In genomic region chr1:152188673-152189591, GRCh38 we compare ENCODE assay signal across 8 cellular contexts. TPM values are rescaled to one million over a fixed set of nuclear protein-coding genes. Genes with fewer than 3 reads are reported as not detected.
DNase-seq lines count a peak whose midpoint lies in the region; ATAC-seq and TF ChIP-seq lines count a peak whose summit lies in the region.

No MANE protein-coding gene starts in this region.

- H3K27ac Mint-ChIP-seq in activated naive CD4-positive, alpha-beta T cell treated with anti-CD3 and anti-CD28 coated beads for 36 hours = no peak overlapping the region

- H3K27me3 ChIP-seq in HL-60 (ENCODE audit: insufficient read depth, poor library complexity, severe bottlenecking) = peaks cover 2% of the 10 kb centered on the region
- H3K27me3 ChIP-seq in SK-N-SH (ENCODE audit: insufficient read depth) = 0 out of 2 replicates have a peak, but pooled peaks cover 5% of the 10 kb centered on the region

- no peak overlapping the region for H3K27ac ChIP-seq in HL-60 (replicated peaks)
- no peak overlapping the region for H3K27ac ChIP-seq in SK-N-SH (ENCODE audit: low read depth in 2 of 2, low read length in 1 of 2)

- H3K4me1 Mint-ChIP-seq in activated naive CD4-positive, alpha-beta T cell treated with anti-CD3 and anti-CD28 coated beads for 36 hours (ENCODE audit: low read depth) = peaks cover 6% of the 10 kb centered on the region

- peaks cover 3% of the 10 kb centered on the region for H3F3A ChIP-seq in SK-N-SH (replicated peaks; ENCODE audit: insufficient read depth)

- POLR2A ChIA-PET in SK-N-SH (lab: Yijun Ruan, JAX) = no interaction called here

- TF ChIP-seq RAD21 in SK-N-SH (IDR thresholded peaks at IDR 0.05; ENCODE audit: low read length) = no peak

- intact Hi-C loops in activated naive CD4-positive, alpha-beta T cell treated with anti-CD3 and anti-CD28 coated beads for 36 hours (cut with micrococcal nuclease) = loop anchor here (1.0 to 5.0 kb wide), 4 partner anchors 78 to 343 kb away; no protein-coding TSS in a partner anchor
- intact Hi-C loops in Right ventricle myocardium inferior (cut with DNase I) = loop anchor here (1.0 to 10.0 kb wide), 3 partner anchors 252 to 269 kb away; no protein-coding TSS in a partner anchor

- ATAC-seq in Right ventricle myocardium inferior (peak; percentile 80), GM21423 (IDR thresholded peaks at IDR 0.05; ENCODE audit: unreplicated experiment) (no peak)

- no peak overlapping the region for H3K9ac ChIP-seq in SK-N-SH

- H3K9me2 ChIP-seq in SK-N-SH = no peaks in the 10 kb centered on the region

- TF ChIP-seq EP300 in SK-N-SH (IDR thresholded peaks at IDR 0.05; ENCODE audit: borderline replicate concordance in 1 of 2, low read depth in 1 of 2, low read length in 1 of 2) = no peak

- no peaks in the 10 kb centered on the region for H4K20me1 ChIP-seq in SK-N-SH (ENCODE audit: insufficient read depth)

- peak; percentile 78 for TF ChIP-seq CTCF in HL-60 (IDR thresholded peaks at IDR 0.05; ENCODE audit: insufficient read depth, low read length)
- peak; percentile 81 for TF ChIP-seq CTCF in SK-N-SH (IDR thresholded peaks at IDR 0.05)

- H3K4me3 ChIP-seq in HL-60 (replicated peaks; ENCODE audit: insufficient read depth, low read length) = peak overlapping the region; percentile 19
- H3K4me3 ChIP-seq in SK-N-SH (ENCODE audit: low read depth in 2 of 2, low read length in 1 of 2) = peak overlapping the region; percentile 41 to 45

- H2AFZ ChIP-seq in SK-N-SH (ENCODE audit: low read depth) = peak overlapping the region; percentile 89

- 8% methylated on average over 45 of the region's 62 CpGs for WGBS in SK-N-SH (ENCODE audit: low lambda C conversion rate)

- H3K4me2 ChIP-seq in SK-N-SH = peak overlapping the region; percentile 65

- H3K9me3 ChIP-seq in SK-N-SH = no peaks in the 10 kb centered on the region

- no peaks in the 10 kb centered on the region for H3K79me2 ChIP-seq in SK-N-SH (ENCODE audit: insufficient read depth)

- H3K27me3 Mint-ChIP-seq in activated naive CD4-positive, alpha-beta T cell treated with anti-CD3 and anti-CD28 coated beads for 36 hours (ENCODE audit: low read depth) = peaks cover 4% of the 10 kb centered on the region

- CTCF ChIA-PET in SK-N-SH (lab: Yijun Ruan, JAX) = interaction anchor here (0.9 to 10.4 kb wide), 9 partner anchors 10 to 270 kb away, joined by 3 to 82 read pairs (median 5); no protein-coding TSS in a partner anchor
- CTCF ChIA-PET in activated naive CD4-positive, alpha-beta T cell treated with anti-CD3 and anti-CD28 coated beads for 36 hours (lab: Charles Lee) = interaction anchor here (0.7 to 10.9 kb wide), 19 partner anchors 10 to 389 kb away, joined by 3 to 266 read pairs (median 4); no protein-coding TSS in a partner anchor

- DNase-seq in D341Med (ENCODE audit: low spot score) (peak; percentile 36), HL-60 (ENCODE audit: low read depth in 1 of 2, low spot score in 1 of 2) (peak; percentile 50 to 66), SK-N-SH (peak; percentile 38), Right ventricle myocardium inferior (ENCODE audit: missing footprints) (peak; percentile 87), putamen (ENCODE audit: low spot score) (peak; percentile 52), ureter (ENCODE audit: low spot score) (peak; percentile 54)
- DNase-seq in activated naive CD4-positive, alpha-beta T cell treated with anti-CD3 and anti-CD28 coated beads for 36 hours = peak; percentile 88

- H3K9me3 Mint-ChIP-seq in activated naive CD4-positive, alpha-beta T cell treated with anti-CD3 and anti-CD28 coated beads for 36 hours = no peaks in the 10 kb centered on the region

- peak overlapping the region; percentile 66 for H3K4me3 Mint-ChIP-seq in activated naive CD4-positive, alpha-beta T cell treated with anti-CD3 and anti-CD28 coated beads for 36 hours

- no peaks in the 10 kb centered on the region; a peak in 1 of 4 replicates for H3K4me1 ChIP-seq in SK-N-SH (ENCODE audit: control insufficient read depth in 1 of 2, insufficient read depth in 2 of 2, low read depth in 1 of 2, low read length in 1 of 2)

- no peaks in the 10 kb centered on the region for H3K36me3 ChIP-seq in SK-N-SH (replicated peaks in 1 of 2; ENCODE audit: control insufficient read depth in 1 of 2, insufficient read depth in 2 of 2, low read length in 1 of 2)

- H3K36me3 Mint-ChIP-seq in activated naive CD4-positive, alpha-beta T cell treated with anti-CD3 and anti-CD28 coated beads for 36 hours (ENCODE audit: low read depth) = no peaks in the 10 kb centered on the region

TF ChIP-seq in SK-N-SH, 30 proteins besides CTCF, POLR2A, EP300 and RAD21:
- TF ChIP-seq PBX3 (IDR thresholded peaks at IDR 0.05) (no peak), GABPA (IDR thresholded peaks at IDR 0.05; ENCODE audit: low read depth) (peak; percentile 73), SMC3 (IDR thresholded peaks at IDR 0.05; ENCODE audit: low read depth, low read length) (peak; percentile 23; the same call in 1 of the 2 replicates), REST (IDR thresholded peaks at IDR 0.05; ENCODE audit: low read depth, low read length) (no peak), ELF1 (IDR thresholded peaks at IDR 0.05) (peak; percentile 29; the same call in 1 of the 2 replicates), TAF1 (IDR thresholded peaks at IDR 0.05; ENCODE audit: borderline replicate concordance, low read depth, low read length) (0 out of 2 replicates have a peak, but pooled peaks have one; percentile 5), SIN3A (IDR thresholded peaks at IDR 0.05; ENCODE audit: borderline replicate concordance, low read depth, low read length) (no peak), ZBTB33 (IDR thresholded peaks at IDR 0.05; ENCODE audit: borderline replicate concordance, low read depth) (no peak), RFX5 (IDR thresholded peaks at IDR 0.05; ENCODE audit: low read length) (no peak)
TF ChIP-seq in SK-N-SH: peak in this region for 4.

RNA-seq across cellular contexts. Expression of gene RPTN, which starts 29.9 kb away (rescaled TPM):
- polyA plus RNA-seq in SK-N-SH (2012; rRNA removed) = not detected in 2 replicates
- not detected in 2 replicates for polyA plus RNA-seq in SK-N-SH (2012; cell fraction: cytosol; rRNA removed)
- polyA plus RNA-seq in SK-N-SH (2012; cell fraction: nucleus; rRNA removed) = not detected in 2 replicates
- not detected for total RNA-seq in activated naive CD4-positive, alpha-beta T cell treated with anti-CD3 and anti-CD28 coated beads for 36 hours
- total RNA-seq in Right ventricle myocardium inferior = not detected
- not detected for total RNA-seq in ureter

RNA-seq across cellular contexts. Expression of gene HRNR, which starts 35.1 kb away (rescaled TPM):
- polyA plus RNA-seq in SK-N-SH (2012; rRNA removed) = not detected in 2 replicates
- not detected in 2 replicates for polyA plus RNA-seq in SK-N-SH (2012; cell fraction: cytosol; rRNA removed)
- polyA plus RNA-seq in SK-N-SH (2012; cell fraction: nucleus; rRNA removed) = not detected in 2 replicates
- total RNA-seq in activated naive CD4-positive, alpha-beta T cell treated with anti-CD3 and anti-CD28 coated beads for 36 hours = not detected
- total RNA-seq in Right ventricle myocardium inferior (not detected), ureter (not detected)

Comparison
In these comparisons a context has a peak if more than half of its experiments do, and no peak if none do; other contexts are left out.
1. DNase-seq: peak in every context shown above with its lines; median percentile 88 in activated naive CD4-positive, alpha-beta T cell treated with anti-CD3 and anti-CD28 coated beads for 36 hours; 87 in Right ventricle myocardium inferior; 58 in HL-60; 54 in ureter; 52 in putamen; 38 in SK-N-SH; 36 in D341Med.